10 cellular contexts compared by ENCODE assay signal in genomic region chr13:20161951-20162300, GRCh38.
DNase-seq lines count a peak whose midpoint lies in the region; ATAC-seq lines count a peak whose summit lies in the region.
"Had no signal": no experiment of that assay in that cellular context is flagged by ENCODE, and none has a peak within 500 bp of the region (broad histone marks: within the 10 kb centered on the region; RNA-seq: fewer than 3 reads in every experiment).

No MANE protein-coding gene starts in this region.

- H3K27ac Mint-ChIP-seq in effector memory CD8-positive, alpha-beta T cell, result no peak overlapping the region

- peak overlapping the region; percentile 91 for H2AFZ ChIP-seq in neuron (ENCODE audit: low read depth, low read length)

- H3K27me3 ChIP-seq in HUES6 (ENCODE audit: control insufficient read depth, insufficient read depth, low read length) (peaks cover 75% of the 10 kb centered on the region), neuron (ENCODE audit: insufficient read depth, low read length) (peaks cover 62% of the 10 kb centered on the region)

- peaks cover 44 to 64% of the 10 kb centered on the region in 2 donors for H3K27me3 Mint-ChIP-seq in effector memory CD8-positive, alpha-beta T cell

- H3K9me3 ChIP-seq in HUES6 (ENCODE audit: control insufficient read depth, insufficient read depth, low read depth, low read length) (no peaks in the 10 kb centered on the region), neuron (ENCODE audit: low read length) (peaks cover 5% of the 10 kb centered on the region)
- H3K9me3 ChIP-seq: tibial artery had no signal

- H3K4me3 ChIP-seq in HUES6 (ENCODE audit: low read depth, low read length), result peak overlapping the region; percentile 70
- no peak overlapping the region for H3K4me3 ChIP-seq in neuron (ENCODE audit: low read length)

- H3K36me3 Mint-ChIP-seq in effector memory CD8-positive, alpha-beta T cell (ENCODE audit: insufficient read depth), result peaks cover 2% of the 10 kb centered on the region

- no peak for ATAC-seq in effector memory CD8-positive, alpha-beta T cell (replicated peaks)
- ATAC-seq in GM21367 (IDR thresholded peaks at IDR 0.05; ENCODE audit: unreplicated experiment), result no peak

- no peak overlapping the region for H3K27ac ChIP-seq in HUES6 (ENCODE audit: low read depth, low read length)
- H3K27ac ChIP-seq: tibial artery had no signal

- peak overlapping the region; percentile 80 to 84 for H3K4me3 Mint-ChIP-seq in effector memory CD8-positive, alpha-beta T cell

- peaks cover 5 to 11% of the 10 kb centered on the region in 2 donors for H3K4me1 Mint-ChIP-seq in effector memory CD8-positive, alpha-beta T cell (ENCODE audit: low read depth in 2 of 2)

- no peak overlapping the region for H3K9ac ChIP-seq in HUES6 (ENCODE audit: low read length)

- DNase-seq in NCI-H82 (lab: John Stamatoyannopoulos, UW) (peak; percentile 40), NCI-H82 treated with DMSO at 0.1 percent for 48 hours (lab: John Stamatoyannopoulos, UW; ENCODE audit: unreplicated experiment) (no peak), inferior parietal cortex (ENCODE audit: extremely low spot score) (no peak), cortex of kidney (lab: John Stamatoyannopoulos, UW) (no peak)
- DNase-seq in effector memory CD8-positive, alpha-beta T cell, result no peak
- DNase-seq: NCI-H2081 treated with DMSO at 0.1 percent for 48 hours, tibial artery had no signal

- H3K36me3 ChIP-seq in HUES6 (ENCODE audit: control insufficient read depth, insufficient read depth, low read length) (no peaks in the 10 kb centered on the region), neuron (ENCODE audit: insufficient read depth, low read length) (no peaks in the 10 kb centered on the region)
- H3K36me3 ChIP-seq: tibial artery had no signal

- H3K4me1 ChIP-seq in HUES6 (ENCODE audit: control insufficient read depth, insufficient read depth, low read length) (peaks cover 9% of the 10 kb centered on the region; the same call in 1 of the 2 replicates), neuron (ENCODE audit: insufficient read depth, low read length) (peaks cover 8% of the 10 kb centered on the region)

- no peaks in the 10 kb centered on the region for H3K9me3 Mint-ChIP-seq in effector memory CD8-positive, alpha-beta T cell
